In genomic region chr11:87722756-87723599, GRCh38 we compare ENCODE assay signal across 9 cellular contexts.
A peak's percentile ranks its signal among the peaks of the same experiment; 100 is the strongest.
DNase-seq lines count a peak whose midpoint lies in the region; ATAC-seq, FAIRE-seq and TF ChIP-seq lines count a peak whose summit lies in the region.
"Had no signal": no experiment of that assay in that cellular context is flagged by ENCODE, and none has a peak within 500 bp of the region (broad histone marks: within the 10 kb centered on the region; RNA-seq: fewer than 3 reads in every experiment).

No MANE protein-coding gene starts in this region.

- H2BK120ac ChIP-seq in IMR-90 (ENCODE audit: low read depth, low read length): no peak overlapping the region

- H3K4ac ChIP-seq in IMR-90 (ENCODE audit: low read depth, low read length): no peak overlapping the region

- DNase-seq in EL: peak; percentile 43
- DNase-seq in IMR-90: peak; percentile 2
- DNase-seq in GM12878 (ENCODE audit: low read depth, low spot score): no peak
- DNase-seq in mucosa of gallbladder (ENCODE audit: low spot score): peak; percentile 53
- DNase-seq in NCI-H1092 treated with DMSO at 0.1 percent for 48 hours (lab: John Stamatoyannopoulos, UW): no peak
- no peak for DNase-seq in sigmoid colon
- DNase-seq: activated B cell treated with CpG ODN at 0.5 μM for 24 hours had no signal

- SMC1A ChIA-PET in GM12878 (lab: Charles Lee; ENCODE audit: uncharacterized antibody, unreplicated experiment): interaction anchor here (1.0 to 1.3 kb wide), 2 partner anchors 24 to 1165 kb away, joined by 3 read pairs; no protein-coding TSS in a partner anchor

- no peak overlapping the region for H2BK20ac ChIP-seq in IMR-90 (ENCODE audit: low read depth, low read length)

- no peak overlapping the region for H2BK5ac ChIP-seq in IMR-90 (ENCODE audit: low read depth, low read length, poor library complexity, severe bottlenecking)

- H3K27ac ChIP-seq in IMR-90 (ENCODE audit: insufficient read depth, low read length): no peak overlapping the region
- no peak overlapping the region for H3K27ac ChIP-seq in GM12878 (ENCODE audit: control insufficient read depth, insufficient read depth)
- no peak overlapping the region for H3K27ac ChIP-seq in sigmoid colon

- peak; percentile 51 for TF ChIP-seq CTCF in IMR-90 (conservative IDR thresholded peaks at IDR 0.05; ENCODE audit: low read depth, low read length)
- TF ChIP-seq CTCF in GM12878 (IDR thresholded peaks at IDR 0.05 in 2 of 3, conservative IDR thresholded peaks at IDR 0.05 in 1 of 3; ENCODE audit: control insufficient read depth in 2 of 3, extremely low read depth in 1 of 3, insufficient read depth in 1 of 3, low read depth in 3 of 3, low read length in 3 of 3): peak; percentile 62 to 84 (median 80)
- peak in 1 of 4 experiments; percentile 20 for TF ChIP-seq CTCF in sigmoid colon (IDR thresholded peaks at IDR 0.05)

- H2AK5ac ChIP-seq in IMR-90 (ENCODE audit: low read depth, low read length): no peak overlapping the region

- H2AFZ ChIP-seq in IMR-90 (replicated peaks; ENCODE audit: low read length, poor library complexity): no peak overlapping the region
- H2AFZ ChIP-seq in GM12878 (ENCODE audit: control insufficient read depth, low read depth, low read length): no peak overlapping the region

- no peak overlapping the region for H3K56ac ChIP-seq in IMR-90 (ENCODE audit: extremely low read depth, insufficient read depth, low read length)

- no peak overlapping the region for H4K8ac ChIP-seq in IMR-90 (ENCODE audit: low read depth in 2 of 2, low read length in 2 of 2)

- FAIRE-seq in GM12878 (lab: Jason Lieb, UNC): peak; percentile 35

- no peak overlapping the region for H3K4me3 ChIP-seq in IMR-90 (ENCODE audit: insufficient read depth, low read depth, low read length)
- H3K4me3 ChIP-seq in GM12878: no peak overlapping the region
- H3K4me3 ChIP-seq in sigmoid colon: no peak overlapping the region

- no peak overlapping the region for H3K14ac ChIP-seq in IMR-90 (replicated peaks; ENCODE audit: low read depth, low read length)

- dilution Hi-C loops in IMR-90 (cut with HindIII; ENCODE audit: low sequenced_read_pairs, unreplicated experiment): no loop called here

- no peaks in the 10 kb centered on the region for H3K27me3 ChIP-seq in IMR-90 (ENCODE audit: control insufficient read depth, insufficient read depth, low read length)
- H3K27me3 ChIP-seq in GM12878 (replicated peaks in 1 of 2; ENCODE audit: control insufficient read depth in 2 of 2, insufficient read depth in 2 of 2, low read length in 1 of 2): no peaks in the 10 kb centered on the region
- H3K27me3 ChIP-seq in sigmoid colon: no peaks in the 10 kb centered on the region

- H3K79me1 ChIP-seq in IMR-90 (ENCODE audit: low read depth in 1 of 2, low read length in 2 of 2): no peaks in the 10 kb centered on the region

- in situ Hi-C loops in IMR-90 (cut with MboI; ENCODE audit: low sequenced_read_pairs) (loop anchor here (25.0 kb wide), 1 partner anchor 361 kb away; no protein-coding TSS in a partner anchor), GM12878 (cut with MboI) (loop anchor here (5.0 kb wide), 1 partner anchor 819 kb away; no protein-coding TSS in a partner anchor)

- no peaks in the 10 kb centered on the region for H3K36me3 ChIP-seq in IMR-90 (ENCODE audit: control insufficient read depth, insufficient read depth, low read length)
- H3K36me3 ChIP-seq in GM12878 (ENCODE audit: control insufficient read depth in 2 of 2, insufficient read depth in 2 of 2, low read length in 1 of 2): no peaks in the 10 kb centered on the region
- H3K36me3 ChIP-seq in sigmoid colon: no peaks in the 10 kb centered on the region

- peak; percentile 42 for TF ChIP-seq RAD21 in IMR-90 (IDR thresholded peaks at IDR 0.05; ENCODE audit: low read length)
- peak; percentile 51 for TF ChIP-seq RAD21 in GM12878 (IDR thresholded peaks at IDR 0.05; ENCODE audit: insufficient read depth, low read depth, low read length)

- TF ChIP-seq POLR2A in IMR-90 (IDR thresholded peaks at IDR 0.05; ENCODE audit: low read depth, low read length) (no peak), GM12878 (IDR thresholded peaks at IDR 0.05; ENCODE audit: low read depth, low read length) (no peak), sigmoid colon (IDR thresholded peaks at IDR 0.05) (no peak)

- no peaks in the 10 kb centered on the region for H3K4me1 ChIP-seq in IMR-90 (ENCODE audit: control insufficient read depth, insufficient read depth, low read length)
- no peaks in the 10 kb centered on the region for H3K4me1 ChIP-seq in GM12878 (ENCODE audit: control insufficient read depth, insufficient read depth, low read length)
- H3K4me1 ChIP-seq in sigmoid colon: no peaks in the 10 kb centered on the region

- no peak overlapping the region for H3K23ac ChIP-seq in IMR-90 (ENCODE audit: low read depth, low read length)

- POLR2A ChIA-PET in IMR-90 (lab: Charles Lee; ENCODE audit: unreplicated experiment) (no interaction called here), GM12878 (lab: Charles Lee) (no interaction called here)

- no peak overlapping the region for H2BK15ac ChIP-seq in IMR-90 (ENCODE audit: low read depth, low read length)

- no peak overlapping the region for H3K9ac ChIP-seq in IMR-90 (ENCODE audit: low read depth, low read length)
- H3K9ac ChIP-seq in GM12878 (ENCODE audit: control insufficient read depth, insufficient read depth, low read length): no peak overlapping the region

- H4K20me1 ChIP-seq in IMR-90 (ENCODE audit: insufficient read depth, low read length) (no peaks in the 10 kb centered on the region), GM12878 (ENCODE audit: control insufficient read depth, insufficient read depth) (no peaks in the 10 kb centered on the region)

- ATAC-seq in GM19467 (IDR thresholded peaks at IDR 0.05; ENCODE audit: unreplicated experiment) (peak; percentile 65), IMR-90 (ENCODE audit: low read depth) (0 out of 2 replicates have a peak, but pooled peaks have one; percentile 49), GM12878 (peak; percentile 80), HG03457 (IDR thresholded peaks at IDR 0.05; ENCODE audit: unreplicated experiment) (no peak)

- TF ChIP-seq EP300 in GM12878 (IDR thresholded peaks at IDR 0.05; ENCODE audit: borderline replicate concordance in 1 of 2, control insufficient read depth in 1 of 2, low read depth in 2 of 2, low read length in 2 of 2) (no peak), sigmoid colon (IDR thresholded peaks at IDR 0.05) (no peak)

- peak overlapping the region; percentile 5 for H2AK9ac ChIP-seq in IMR-90 (replicated peaks; ENCODE audit: low read depth, low read length, poor library complexity)

- no CpG with 5 or more reads among the region's 11 CpGs for WGBS in IMR-90 (ENCODE audit: extremely low coverage in 2 of 2, insufficient read length in 1 of 2), 2 experiments
- 38% methylated on average over 11 of the region's 11 CpGs for WGBS in GM12878 (ENCODE audit: insufficient coverage, insufficient replicate concordance, low lambda C conversion rate, missing lambda C conversion rate)
- 45 to 65% methylated on average over 11 of the region's 11 CpGs for WGBS in sigmoid colon, 2 donors

- no TSS peak for BruUV-seq in IMR-90 (replicated peaks; lab: Mats Ljungman, UMichigan)
- BruUV-seq in GM12878 (replicated peaks; lab: Mats Ljungman, UMichigan): no TSS peak

- H4K5ac ChIP-seq in IMR-90 (ENCODE audit: low read depth, low read length): no peak overlapping the region

- CTCF ChIA-PET in IMR-90 (lab: Yijun Ruan, JAX): interaction anchor here (0.6 to 0.9 kb wide), 3 partner anchors 19 to 397 kb away, joined by 3 to 5 read pairs (median 3); no protein-coding TSS in a partner anchor
- CTCF ChIA-PET in GM12878 (lab: Yijun Ruan, JAX): interaction anchor here (0.8 to 3.3 kb wide), 15 partner anchors 10 to 829 kb away, joined by 3 to 12 read pairs (median 3); no protein-coding TSS in a partner anchor

- H3K4me2 ChIP-seq in IMR-90 (ENCODE audit: low read depth, low read length): no peak overlapping the region
- H3K4me2 ChIP-seq in GM12878 (ENCODE audit: control insufficient read depth, insufficient read depth): no peak overlapping the region

- H3K18ac ChIP-seq in IMR-90 (ENCODE audit: low read depth, low read length): no peak overlapping the region

- H3K9me3 ChIP-seq in IMR-90 (ENCODE audit: control insufficient read depth, insufficient read depth, low read length) (no peaks in the 10 kb centered on the region), GM12878 (replicated peaks; ENCODE audit: control insufficient read depth, insufficient read depth, low read length) (no peaks in the 10 kb centered on the region), sigmoid colon (no peaks in the 10 kb centered on the region)

- RAD21 ChIA-PET in GM12878 (lab: Charles Lee; ENCODE audit: unreplicated experiment): interaction anchor here (0.8 to 1.0 kb wide), 2 partner anchors 823 to 1164 kb away, joined by 3 read pairs; no protein-coding TSS in a partner anchor

- no peak overlapping the region for H4K91ac ChIP-seq in IMR-90 (ENCODE audit: insufficient read depth, low read depth, low read length)

- intact Hi-C loops in IMR-90 (cut with micrococcal nuclease) (loop anchor here (2.0 to 5.0 kb wide), 2 partner anchors 370 to 819 kb away; no protein-coding TSS in a partner anchor), GM12878 (cut with micrococcal nuclease; ENCODE audit: unreplicated experiment) (loop anchor here (2.0 to 10.0 kb wide), 4 partner anchors 258 to 1162 kb away; no protein-coding TSS in a partner anchor), sigmoid colon (cut with DNase I) (no loop called here)

- no peaks in the 10 kb centered on the region for H3K9me1 ChIP-seq in IMR-90 (ENCODE audit: insufficient read depth, low read length)

- no peaks in the 10 kb centered on the region for H3K79me2 ChIP-seq in GM12878 (ENCODE audit: control insufficient read depth, insufficient read depth, low read length)

TF ChIP-seq in IMR-90, 13 proteins besides CTCF, POLR2A, EP300 and RAD21 (continues in another document):
- TF ChIP-seq MXI1 (IDR thresholded peaks at IDR 0.05; ENCODE audit: borderline replicate concordance, low read depth, low read length): no peak
- 0 out of 2 replicates have a peak, but pooled peaks have one; percentile 32 for TF ChIP-seq SMC3 (IDR thresholded peaks at IDR 0.05; ENCODE audit: low read depth, low read length)

TF ChIP-seq in GM12878, 131 proteins besides CTCF, POLR2A, EP300 and RAD21:
- TF ChIP-seq SMC3 (IDR thresholded peaks at IDR 0.05; ENCODE audit: borderline replicate concordance, low read length) (peak; percentile 60; the same call in 1 of the 2 replicates), RAD51 (IDR thresholded peaks at IDR 0.05) (no peak)

Comparison
In these comparisons a context has a peak if more than half of its experiments do, and no peak if none do; other contexts are left out.
1. DNase-seq: peak in EL (single experiment), IMR-90 (single experiment) and mucosa of gallbladder (single experiment); none in GM12878 (single experiment), NCI-H1092 treated with DMSO at 0.1 percent for 48 hours (single experiment) and sigmoid colon (single experiment).